In genomic region chr20:4780245-4780644, GRCh38 we compare ENCODE assay signal across 14 cellular contexts. TPM values are rescaled to one million over a fixed set of nuclear protein-coding genes. Genes with fewer than 3 reads are reported as not detected.
A peak's percentile ranks its signal among the peaks of the same experiment; 100 is the strongest.
DNase-seq lines count a peak whose midpoint lies in the region; ATAC-seq lines count a peak whose summit lies in the region.
"Had no signal": no experiment of that assay in that cellular context is flagged by ENCODE, and none has a peak within 500 bp of the region (broad histone marks: within the 10 kb centered on the region; RNA-seq: fewer than 3 reads in every experiment).

No MANE protein-coding gene starts in this region.

- intact Hi-C loops in dendritic cell treated with granulocyte-macrophage colony-stimulating factor and Interleukin-4, amounts not matched to agents 40 ng/mL and 50 ng/mL, for 4 days (cut with micrococcal nuclease): no loop called here

- no peak for ATAC-seq in activated T-cell treated with anti-CD3 and anti-CD28 coated beads, Interleukin-2, amount 50 U/mL, for 4 hours
- ATAC-seq in stimulated activated naive B cell treated with anti-CD40 and anti-IgM and Interleukin-4, amounts not matched to agents 10 μg/mL and 1 μg/mL and 100 μg/mL, for 72 hours (replicated peaks): peak; percentile 14
- ATAC-seq in HG03095 (IDR thresholded peaks at IDR 0.05; ENCODE audit: unreplicated experiment): no peak

- no peak overlapping the region for H3K27ac ChIP-seq in Karpas-422 (ENCODE audit: low read length)
- H3K27ac ChIP-seq: SK-N-MC, suprapubic skin, VCaP had no signal

- no peaks in the 10 kb centered on the region for H3K9me3 ChIP-seq in Karpas-422 (ENCODE audit: low read length)
- H3K9me3 ChIP-seq: suprapubic skin had no signal

- H3K9me2 ChIP-seq in Karpas-422 (replicated peaks; ENCODE audit: insufficient read depth, low read length): no peaks in the 10 kb centered on the region

- no peak overlapping the region for H3K4me2 ChIP-seq in Karpas-422 (ENCODE audit: low read depth, low read length, poor library complexity, severe bottlenecking)

- no peak overlapping the region for H2AFZ ChIP-seq in Karpas-422 (ENCODE audit: low read length)

- no peak overlapping the region for H3K4me3 ChIP-seq in Karpas-422 (ENCODE audit: low read length)
- H3K4me3 ChIP-seq: SK-N-MC, suprapubic skin had no signal

- no peaks in the 10 kb centered on the region for H3K27me3 ChIP-seq in Karpas-422 (ENCODE audit: low read length)
- H3K27me3 ChIP-seq: suprapubic skin had no signal

- H3K36me3 ChIP-seq in Karpas-422 (ENCODE audit: insufficient read depth, low read length): peaks cover 46% of the 10 kb centered on the region

- H3K4me3 Mint-ChIP-seq in activated T-cell treated with anti-CD3 and anti-CD28 coated beads, Interleukin-2, amount 50 U/mL, for 24 hours: no peak overlapping the region
- H3K4me3 Mint-ChIP-seq in activated T-cell treated with anti-CD3 and anti-CD28 coated beads, Interleukin-2, amount 50 U/mL, for 4 hours: no peak overlapping the region
- H3K4me3 Mint-ChIP-seq in dendritic cell treated with granulocyte-macrophage colony-stimulating factor and Interleukin-4, amounts not matched to agents 40 ng/mL and 50 ng/mL, for 4 days: no peak overlapping the region
- no peak overlapping the region for H3K4me3 Mint-ChIP-seq in stimulated activated naive B cell treated with anti-CD40 and anti-IgM and Interleukin-4, amounts not matched to agents 10 μg/mL and 1 μg/mL and 100 μg/mL, for 72 hours
- H3K4me3 Mint-ChIP-seq: brain had no signal

- H3K9me3 Mint-ChIP-seq in activated T-cell treated with anti-CD3 and anti-CD28 coated beads, Interleukin-2, amount 50 U/mL, for 24 hours: no peaks in the 10 kb centered on the region
- H3K9me3 Mint-ChIP-seq in activated T-cell treated with anti-CD3 and anti-CD28 coated beads, Interleukin-2, amount 50 U/mL, for 4 hours: no peaks in the 10 kb centered on the region
- no peaks in the 10 kb centered on the region for H3K9me3 Mint-ChIP-seq in dendritic cell treated with granulocyte-macrophage colony-stimulating factor and Interleukin-4, amounts not matched to agents 40 ng/mL and 50 ng/mL, for 4 days
- H3K9me3 Mint-ChIP-seq in stimulated activated naive B cell treated with anti-CD40 and anti-IgM and Interleukin-4, amounts not matched to agents 10 μg/mL and 1 μg/mL and 100 μg/mL, for 72 hours: no peaks in the 10 kb centered on the region
- H3K9me3 Mint-ChIP-seq: brain had no signal

- no peak overlapping the region for H3K9ac ChIP-seq in Karpas-422 (ENCODE audit: low read length)

- H3K4me1 Mint-ChIP-seq in activated T-cell treated with anti-CD3 and anti-CD28 coated beads, Interleukin-2, amount 50 U/mL, for 24 hours (ENCODE audit: low read depth): peaks cover 15% of the 10 kb centered on the region
- H3K4me1 Mint-ChIP-seq in activated T-cell treated with anti-CD3 and anti-CD28 coated beads, Interleukin-2, amount 50 U/mL, for 4 hours (ENCODE audit: low read depth): peaks cover 9% of the 10 kb centered on the region
- peaks cover 42% of the 10 kb centered on the region for H3K4me1 Mint-ChIP-seq in dendritic cell treated with granulocyte-macrophage colony-stimulating factor and Interleukin-4, amounts not matched to agents 40 ng/mL and 50 ng/mL, for 4 days (ENCODE audit: low read depth)
- peaks cover 15 to 24% of the 10 kb centered on the region in 2 donors for H3K4me1 Mint-ChIP-seq in stimulated activated naive B cell treated with anti-CD40 and anti-IgM and Interleukin-4, amounts not matched to agents 10 μg/mL and 1 μg/mL and 100 μg/mL, for 72 hours
- H3K4me1 Mint-ChIP-seq: brain had no signal

- peaks cover 29% of the 10 kb centered on the region for H3K4me1 ChIP-seq in Karpas-422 (ENCODE audit: low read length)
- H3K4me1 ChIP-seq: suprapubic skin had no signal

- DNase-seq in activated T-cell treated with anti-CD3 and anti-CD28 coated beads, Interleukin-2, amount 50 U/mL, for 24 hours: no peak
- DNase-seq in activated T-cell treated with anti-CD3 and anti-CD28 coated beads, Interleukin-2, amount 50 U/mL, for 4 hours: no peak
- DNase-seq in Karpas-422 (peak; percentile 59), NCI-H1694 (lab: John Stamatoyannopoulos, UW) (no peak), SKM-1 (lab: John Stamatoyannopoulos, UW; ENCODE audit: unreplicated experiment) (no peak)
- no peak for DNase-seq in stimulated activated naive B cell treated with anti-CD40 and anti-IgM and Interleukin-4, amounts not matched to agents 10 μg/mL and 1 μg/mL and 100 μg/mL, for 72 hours
- DNase-seq: NCI-H1436 treated with DMSO at 0.1 percent for 48 hours had no signal

- H3K27ac Mint-ChIP-seq in activated T-cell treated with anti-CD3 and anti-CD28 coated beads, Interleukin-2, amount 50 U/mL, for 24 hours: peak overlapping the region; percentile 55
- H3K27ac Mint-ChIP-seq in dendritic cell treated with granulocyte-macrophage colony-stimulating factor and Interleukin-4, amounts not matched to agents 40 ng/mL and 50 ng/mL, for 4 days: peak overlapping the region; percentile 69
- peak overlapping the region; percentile 52 for H3K27ac Mint-ChIP-seq in stimulated activated naive B cell treated with anti-CD40 and anti-IgM and Interleukin-4, amounts not matched to agents 10 μg/mL and 1 μg/mL and 100 μg/mL, for 72 hours

- peaks cover 43% of the 10 kb centered on the region for H3K36me3 Mint-ChIP-seq in activated T-cell treated with anti-CD3 and anti-CD28 coated beads, Interleukin-2, amount 50 U/mL, for 24 hours (ENCODE audit: low read depth)
- H3K36me3 Mint-ChIP-seq in activated T-cell treated with anti-CD3 and anti-CD28 coated beads, Interleukin-2, amount 50 U/mL, for 4 hours (ENCODE audit: insufficient read depth): peaks cover 15% of the 10 kb centered on the region
- H3K36me3 Mint-ChIP-seq in dendritic cell treated with granulocyte-macrophage colony-stimulating factor and Interleukin-4, amounts not matched to agents 40 ng/mL and 50 ng/mL, for 4 days (ENCODE audit: low read depth): peaks cover 44% of the 10 kb centered on the region
- H3K36me3 Mint-ChIP-seq in stimulated activated naive B cell treated with anti-CD40 and anti-IgM and Interleukin-4, amounts not matched to agents 10 μg/mL and 1 μg/mL and 100 μg/mL, for 72 hours: peaks cover 41 to 54% of the 10 kb centered on the region in 2 donors

- H3K79me2 ChIP-seq in Karpas-422 (ENCODE audit: low read length): no peaks in the 10 kb centered on the region

- peaks cover 8% of the 10 kb centered on the region; the same call in 1 of the 2 replicates for H4K20me1 ChIP-seq in Karpas-422 (ENCODE audit: insufficient read depth, low read depth, low read length)

- no peaks in the 10 kb centered on the region for H3K27me3 Mint-ChIP-seq in activated T-cell treated with anti-CD3 and anti-CD28 coated beads, Interleukin-2, amount 50 U/mL, for 24 hours
- no peaks in the 10 kb centered on the region for H3K27me3 Mint-ChIP-seq in activated T-cell treated with anti-CD3 and anti-CD28 coated beads, Interleukin-2, amount 50 U/mL, for 4 hours (ENCODE audit: low read depth)
- H3K27me3 Mint-ChIP-seq in dendritic cell treated with granulocyte-macrophage colony-stimulating factor and Interleukin-4, amounts not matched to agents 40 ng/mL and 50 ng/mL, for 4 days: peaks cover 2% of the 10 kb centered on the region
- H3K27me3 Mint-ChIP-seq in stimulated activated naive B cell treated with anti-CD40 and anti-IgM and Interleukin-4, amounts not matched to agents 10 μg/mL and 1 μg/mL and 100 μg/mL, for 72 hours: no peaks in the 10 kb centered on the region
- H3K27me3 Mint-ChIP-seq: brain had no signal

RNA-seq across cellular contexts. Expression of gene RASSF2, which starts 43.2 kb away (rescaled TPM):
- total RNA-seq in activated T-cell treated with anti-CD3 and anti-CD28 coated beads, Interleukin-2, amount 50 U/mL, for 4 hours: 10 to 100 TPM; 17.1 to 19.8 (median 18.4) TPM
- total RNA-seq in Karpas-422 (2014; rRNA removed; shearing (Covaris generic); ENCODE audit: low replicate concordance): 171 and 190 TPM in 2 replicates

RNA-seq across cellular contexts. Expression of gene PRND, which starts 58.5 kb away (rescaled TPM):
- not detected for total RNA-seq in activated T-cell treated with anti-CD3 and anti-CD28 coated beads, Interleukin-2, amount 50 U/mL, for 4 hours
- not detected in 2 replicates for total RNA-seq in Karpas-422 (2014; rRNA removed; shearing (Covaris generic); ENCODE audit: low replicate concordance)
- total RNA-seq: renal cortical epithelial cell, suprapubic skin had no signal

Comparison
In these comparisons a context has a peak if more than half of its experiments do, and no peak if none do; other contexts are left out.
1. ATAC-seq: peak in stimulated activated naive B cell treated with anti-CD40 and anti-IgM and Interleukin-4, amounts not matched to agents 10 μg/mL and 1 μg/mL and 100 μg/mL, for 72 hours (2 of 2); none in activated T-cell treated with anti-CD3 and anti-CD28 coated beads, Interleukin-2, amount 50 U/mL, for 4 hours (0 of 2) and HG03095 (single experiment).
2. Peak in every context shown above with its lines, with median percentiles within 50 percentile points of each other: H3K27ac Mint-ChIP-seq.